ENCODE assay signal across 8 cellular contexts in the genomic region with DNA sequence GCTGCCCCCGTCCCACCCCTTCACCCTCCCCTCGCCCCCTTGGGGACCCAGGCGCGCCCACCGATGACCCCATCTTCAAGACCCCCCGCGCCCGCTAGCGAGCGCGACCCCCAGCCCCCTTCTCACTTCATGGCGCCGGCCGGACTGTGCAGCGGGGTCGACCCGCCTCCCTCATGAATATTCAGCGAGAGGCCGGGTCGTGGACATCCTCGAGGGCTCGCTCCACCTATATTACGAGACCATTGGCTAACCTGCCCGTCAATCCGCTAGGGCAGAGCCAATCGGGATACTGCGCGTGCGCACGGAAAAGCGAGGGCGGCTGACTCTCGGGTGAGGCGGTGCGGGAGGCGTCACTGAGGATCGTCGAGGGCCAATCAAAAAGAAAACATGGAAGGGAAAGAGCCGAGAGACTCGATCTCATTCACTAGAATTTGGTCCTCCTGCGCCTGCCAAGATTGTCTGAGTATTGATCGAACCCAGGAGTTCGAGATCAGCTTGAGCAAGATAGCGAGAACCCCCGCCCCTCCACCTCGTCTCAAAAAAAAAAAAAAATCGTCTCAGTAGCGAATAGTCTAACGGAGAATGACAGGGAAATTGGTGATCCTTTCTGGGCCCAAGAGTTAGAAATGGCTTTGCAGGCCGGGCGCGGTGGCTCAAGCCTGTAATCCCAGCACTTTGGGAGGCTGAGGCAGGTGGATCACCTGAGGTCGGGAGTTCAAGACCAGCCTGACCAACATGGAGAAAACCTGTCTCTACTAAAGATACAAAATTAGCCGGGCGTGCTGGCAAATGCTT. TPM values are rescaled to one million over a fixed set of nuclear protein-coding genes. Genes with fewer than 3 reads are reported as not detected.
A peak's percentile ranks its signal among the peaks of the same experiment; 100 is the strongest.
DNase-seq lines count a peak whose midpoint lies in the region; ATAC-seq and TF ChIP-seq lines count a peak whose summit lies in the region.

A gene (minus strand): TSS at position 164 of the 795 bp plus-strand sequence. CDS start 33 bp downstream, at position 131.

- peak; percentile 94 for ATAC-seq in GM21423 (IDR thresholded peaks at IDR 0.05; ENCODE audit: unreplicated experiment)

- H3K4me1 ChIP-seq in HUES64 (ENCODE audit: insufficient read depth, low read length) (peaks cover 5% of the 10 kb centered on the region; the same call in 1 of the 2 replicates), OCI-LY1 (ENCODE audit: insufficient read depth, low read length, severe bottlenecking) (peaks cover 20% of the 10 kb centered on the region)

- in situ Hi-C loops in Caki2 (cut with HindIII; ENCODE audit: low pct_unique_long_range_greater_than_20kb, low sequenced_read_pairs), result no loop called here

- no peaks in the 10 kb centered on the region for H3K36me3 Mint-ChIP-seq in endothelial cell (ENCODE audit: low read depth, unreplicated experiment)
- no peaks in the 10 kb centered on the region for H3K36me3 Mint-ChIP-seq in mesothelial cell of epicardium

- no peaks in the 10 kb centered on the region for H3K9me3 ChIP-seq in HUES64 (ENCODE audit: insufficient read depth, low read depth, low read length)
- H3K9me3 ChIP-seq in OCI-LY1 (ENCODE audit: low read length), result no peaks in the 10 kb centered on the region

- H3F3A ChIP-seq in OCI-LY1 (ENCODE audit: insufficient read depth, low read length), result no peaks in the 10 kb centered on the region

- H3K27me3 ChIP-seq in HUES64 (ENCODE audit: insufficient read depth, low read length) (no peaks in the 10 kb centered on the region), OCI-LY1 (ENCODE audit: insufficient read depth, low read length) (no peaks in the 10 kb centered on the region)

- H3K27me3 Mint-ChIP-seq in endothelial cell (ENCODE audit: unreplicated experiment) (peaks cover 3% of the 10 kb centered on the region), mesothelial cell of epicardium (ENCODE audit: low read depth) (no peaks in the 10 kb centered on the region)

- H3K9ac ChIP-seq in HUES64 (ENCODE audit: low read depth, low read length) (peak within 1 kb of the TSS; percentile 74), OCI-LY1 (ENCODE audit: low read length) (peak within 1 kb of the TSS; percentile 88)

- H3K9me3 Mint-ChIP-seq in endothelial cell (ENCODE audit: unreplicated experiment) (no peaks in the 10 kb centered on the region), mesothelial cell of epicardium (no peaks in the 10 kb centered on the region)

- no peaks in the 10 kb centered on the region for H3K79me2 ChIP-seq in OCI-LY1 (ENCODE audit: insufficient read depth, low read length)

- H3K4me1 Mint-ChIP-seq in endothelial cell (ENCODE audit: unreplicated experiment) (no peaks in the 10 kb centered on the region), mesothelial cell of epicardium (peaks cover 12% of the 10 kb centered on the region)

- no peaks in the 10 kb centered on the region for H4K20me1 ChIP-seq in OCI-LY1 (ENCODE audit: insufficient read depth, low read length)

- peak; percentile 98 for DNase-seq in Caki2 (ENCODE audit: low read depth)
- DNase-seq in activated CD8-positive, alpha-beta memory T cell treated with anti-CD3 and anti-CD28 coated beads, Interleukin-2, amount 50 U/mL, for 4 hours, result peak; percentile 99
- peak; percentile 100 for DNase-seq in endothelial cell (ENCODE audit: low spot score)
- peak; percentile 98 to 100 for DNase-seq in mesothelial cell of epicardium (ENCODE audit: low spot score in 2 of 2, unreplicated experiment in 2 of 2)
- peak; percentile 98 to 99 for DNase-seq in stimulated activated CD8-positive, alpha-beta memory T cell treated with anti-CD3 and anti-CD28 coated beads, Interleukin-15, amount 100 ng/mL, for 48 hours (ENCODE audit: low read depth in 2 of 2)

- H3K4me2 ChIP-seq in OCI-LY1 (ENCODE audit: low read length), result peak within 1 kb of the TSS; percentile 98

- H3K4me3 Mint-ChIP-seq in endothelial cell (ENCODE audit: unreplicated experiment) (peak within 1 kb of the TSS; percentile 91), mesothelial cell of epicardium (peak within 1 kb of the TSS; percentile 88)

- no peak for TF ChIP-seq CTCF in OCI-LY1 (IDR thresholded peaks at IDR 0.05; ENCODE audit: low read length)
- no peak for TF ChIP-seq CTCF in endothelial cell (IDR thresholded peaks at IDR 0.05; ENCODE audit: unreplicated experiment)
- no peak for TF ChIP-seq CTCF in mesothelial cell of epicardium (IDR thresholded peaks at IDR 0.05; ENCODE audit: unreplicated experiment)

- 5% methylated on average over 55 of the region's 55 CpGs for WGBS in HUES64

- peaks cover 28% of the 10 kb centered on the region for H3K36me3 ChIP-seq in HUES64 (ENCODE audit: insufficient read depth, low read length)
- H3K36me3 ChIP-seq in OCI-LY1 (ENCODE audit: insufficient read depth, low read length), result peaks cover 4% of the 10 kb centered on the region; the same call in 1 of the 2 replicates

- H3K27ac Mint-ChIP-seq in endothelial cell (ENCODE audit: unreplicated experiment) (peak within 1 kb of the TSS; percentile 94), mesothelial cell of epicardium (peak within 1 kb of the TSS; percentile 100)

- H3K4me3 ChIP-seq in HUES64 (ENCODE audit: low read length) (peak within 1 kb of the TSS; percentile 91), OCI-LY1 (ENCODE audit: low read depth, low read length, poor library complexity, severe bottlenecking) (peak within 1 kb of the TSS; percentile 99)

- H3K27ac ChIP-seq in HUES64 (ENCODE audit: low read depth, low read length), result peak within 1 kb of the TSS; percentile 61
- peak within 1 kb of the TSS; percentile 43 for H3K27ac ChIP-seq in OCI-LY1 (ENCODE audit: low read depth, low read length, poor library complexity, severe bottlenecking)

- H2AFZ ChIP-seq in OCI-LY1 (ENCODE audit: low read length), result no peak within 1 kb of the TSS

- no peaks in the 10 kb centered on the region for H3K9me2 ChIP-seq in OCI-LY1 (ENCODE audit: low read depth, low read length)

RNA-seq across cellular contexts. Expression of the gene that starts here (rescaled TPM):
- total RNA-seq in Caki2 (2014; rRNA removed; shearing (Covaris generic); ENCODE audit: low replicate concordance), result 22.9 and 32.9 TPM in 2 replicates
- polyA plus RNA-seq in HUES64 (2013, experiment 1 of 2), result 45.8 TPM
- 43.3 TPM for polyA plus RNA-seq in HUES64 (2013, experiment 2 of 2)
- total RNA-seq in endothelial cell (ENCODE audit: unreplicated experiment) (44.2 TPM), mesothelial cell of epicardium (62.7 to 64.4 TPM (median 64.1 TPM) in 3 replicates)

Comparison
In these comparisons a context has a peak if more than half of its experiments do, and no peak if none do; other contexts are left out.
1. Peak in every context shown above with its lines: DNase-seq, ATAC-seq, H3K4me3 ChIP-seq and H3K27ac ChIP-seq.